In genomic region chr3:64902117-64902516, GRCh38 we compare ENCODE assay signal across 1 cellular context.
TF ChIP-seq lines count a peak whose summit lies in the region.

No MANE protein-coding gene starts in this region.

TF ChIP-seq in GM23338, 12 proteins besides CTCF, POLR2A, EP300 and RAD21 (continued from another document):
- TF ChIP-seq, protein P1, sequence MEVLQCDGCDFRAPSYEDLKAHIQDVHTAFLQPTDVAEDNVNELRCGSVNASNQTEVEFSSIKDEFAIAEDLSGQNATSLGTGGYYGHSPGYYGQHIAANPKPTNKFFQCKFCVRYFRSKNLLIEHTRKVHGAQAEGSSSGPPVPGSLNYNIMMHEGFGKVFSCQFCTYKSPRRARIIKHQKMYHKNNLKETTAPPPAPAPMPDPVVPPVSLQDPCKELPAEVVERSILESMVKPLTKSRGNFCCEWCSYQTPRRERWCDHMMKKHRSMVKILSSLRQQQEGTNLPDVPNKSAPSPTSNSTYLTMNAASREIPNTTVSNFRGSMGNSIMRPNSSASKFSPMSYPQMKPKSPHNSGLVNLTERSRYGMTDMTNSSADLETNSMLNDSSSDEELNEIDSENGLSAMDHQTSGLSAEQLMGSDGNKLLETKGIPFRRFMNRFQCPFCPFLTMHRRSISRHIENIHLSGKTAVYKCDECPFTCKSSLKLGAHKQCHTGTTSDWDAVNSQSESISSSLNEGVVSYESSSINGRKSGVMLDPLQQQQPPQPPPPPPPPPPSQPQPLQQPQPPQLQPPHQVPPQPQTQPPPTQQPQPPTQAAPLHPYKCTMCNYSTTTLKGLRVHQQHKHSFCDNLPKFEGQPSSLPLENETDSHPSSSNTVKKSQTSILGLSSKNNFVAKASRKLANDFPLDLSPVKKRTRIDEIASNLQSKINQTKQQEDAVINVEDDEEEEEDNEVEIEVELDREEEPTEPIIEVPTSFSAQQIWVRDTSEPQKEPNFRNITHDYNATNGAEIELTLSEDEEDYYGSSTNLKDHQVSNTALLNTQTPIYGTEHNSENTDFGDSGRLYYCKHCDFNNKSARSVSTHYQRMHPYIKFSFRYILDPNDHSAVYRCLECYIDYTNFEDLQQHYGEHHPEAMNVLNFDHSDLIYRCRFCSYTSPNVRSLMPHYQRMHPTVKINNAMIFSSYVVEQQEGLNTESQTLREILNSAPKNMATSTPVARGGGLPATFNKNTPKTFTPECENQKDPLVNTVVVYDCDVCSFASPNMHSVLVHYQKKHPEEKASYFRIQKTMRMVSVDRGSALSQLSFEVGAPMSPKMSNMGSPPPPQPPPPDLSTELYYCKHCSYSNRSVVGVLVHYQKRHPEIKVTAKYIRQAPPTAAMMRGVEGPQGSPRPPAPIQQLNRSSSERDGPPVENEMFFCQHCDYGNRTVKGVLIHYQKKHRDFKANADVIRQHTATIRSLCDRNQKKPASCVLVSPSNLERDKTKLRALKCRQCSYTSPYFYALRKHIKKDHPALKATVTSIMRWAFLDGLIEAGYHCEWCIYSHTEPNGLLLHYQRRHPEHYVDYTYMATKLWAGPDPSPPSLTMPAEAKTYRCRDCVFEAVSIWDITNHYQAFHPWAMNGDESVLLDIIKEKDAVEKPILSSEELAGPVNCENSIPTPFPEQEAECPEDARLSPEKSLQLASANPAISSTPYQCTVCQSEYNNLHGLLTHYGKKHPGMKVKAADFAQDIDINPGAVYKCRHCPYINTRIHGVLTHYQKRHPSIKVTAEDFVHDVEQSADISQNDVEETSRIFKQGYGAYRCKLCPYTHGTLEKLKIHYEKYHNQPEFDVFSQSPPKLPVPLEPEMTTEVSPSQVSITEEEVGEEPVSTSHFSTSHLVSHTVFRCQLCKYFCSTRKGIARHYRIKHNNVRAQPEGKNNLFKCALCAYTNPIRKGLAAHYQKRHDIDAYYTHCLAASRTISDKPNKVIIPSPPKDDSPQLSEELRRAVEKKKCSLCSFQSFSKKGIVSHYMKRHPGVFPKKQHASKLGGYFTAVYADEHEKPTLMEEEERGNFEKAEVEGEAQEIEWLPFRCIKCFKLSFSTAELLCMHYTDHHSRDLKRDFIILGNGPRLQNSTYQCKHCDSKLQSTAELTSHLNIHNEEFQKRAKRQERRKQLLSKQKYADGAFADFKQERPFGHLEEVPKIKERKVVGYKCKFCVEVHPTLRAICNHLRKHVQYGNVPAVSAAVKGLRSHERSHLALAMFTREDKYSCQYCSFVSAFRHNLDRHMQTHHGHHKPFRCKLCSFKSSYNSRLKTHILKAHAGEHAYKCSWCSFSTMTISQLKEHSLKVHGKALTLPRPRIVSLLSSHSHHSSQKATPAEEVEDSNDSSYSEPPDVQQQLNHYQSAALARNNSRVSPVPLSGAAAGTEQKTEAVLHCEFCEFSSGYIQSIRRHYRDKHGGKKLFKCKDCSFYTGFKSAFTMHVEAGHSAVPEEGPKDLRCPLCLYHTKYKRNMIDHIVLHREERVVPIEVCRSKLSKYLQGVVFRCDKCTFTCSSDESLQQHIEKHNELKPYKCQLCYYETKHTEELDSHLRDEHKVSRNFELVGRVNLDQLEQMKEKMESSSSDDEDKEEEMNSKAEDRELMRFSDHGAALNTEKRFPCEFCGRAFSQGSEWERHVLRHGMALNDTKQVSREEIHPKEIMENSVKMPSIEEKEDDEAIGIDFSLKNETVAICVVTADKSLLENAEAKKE (CRISPR knock-in tag; IDR thresholded peaks at IDR 0.05) = no peak
